1 cellular context compared by ENCODE assay signal in the genomic region with DNA sequence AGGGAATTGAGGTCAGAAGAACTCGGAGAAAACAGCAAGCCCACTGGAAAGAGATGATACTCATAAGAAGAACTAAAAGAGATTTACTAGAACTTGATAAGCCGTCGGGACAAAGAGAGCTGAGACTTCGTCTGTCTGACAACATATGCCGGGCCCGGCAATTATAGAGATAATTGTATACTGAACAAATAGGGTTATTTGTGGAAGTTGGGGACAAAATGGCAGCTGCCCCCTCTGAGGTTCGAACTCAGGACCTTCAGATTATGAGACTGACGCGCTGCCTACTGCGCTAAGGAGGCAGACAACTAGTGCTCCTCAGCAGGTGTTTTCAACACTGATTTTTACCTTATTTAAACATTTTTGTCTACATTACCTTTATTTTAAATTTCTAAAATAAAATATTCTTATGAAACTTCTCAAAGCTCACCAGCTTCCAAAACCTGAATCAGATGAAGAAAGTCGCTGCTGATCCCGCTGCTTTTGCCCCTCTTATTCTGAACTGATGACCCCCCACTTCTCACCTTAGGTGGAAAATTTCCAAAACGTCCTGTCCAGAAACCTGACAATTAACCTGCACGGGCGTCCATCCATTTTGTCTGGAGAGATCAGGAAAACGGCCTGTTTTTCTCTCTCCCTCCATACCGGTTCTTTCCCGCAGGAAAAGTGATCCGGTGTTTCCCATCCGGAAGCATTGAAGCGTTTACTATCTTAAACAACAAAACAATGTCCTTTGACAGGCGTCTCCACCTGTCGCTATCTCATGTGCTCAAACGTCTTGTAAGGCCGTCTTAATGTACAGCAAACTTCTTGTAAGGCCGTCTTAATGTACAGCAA.
TF ChIP-seq lines count a peak whose summit lies in the region.

No MANE protein-coding gene starts in this region.

TF ChIP-seq in HepG2, 621 proteins besides CTCF, POLR2A, EP300 and RAD21 (continued from another document and continues in another):
- TF ChIP-seq, protein P1, sequence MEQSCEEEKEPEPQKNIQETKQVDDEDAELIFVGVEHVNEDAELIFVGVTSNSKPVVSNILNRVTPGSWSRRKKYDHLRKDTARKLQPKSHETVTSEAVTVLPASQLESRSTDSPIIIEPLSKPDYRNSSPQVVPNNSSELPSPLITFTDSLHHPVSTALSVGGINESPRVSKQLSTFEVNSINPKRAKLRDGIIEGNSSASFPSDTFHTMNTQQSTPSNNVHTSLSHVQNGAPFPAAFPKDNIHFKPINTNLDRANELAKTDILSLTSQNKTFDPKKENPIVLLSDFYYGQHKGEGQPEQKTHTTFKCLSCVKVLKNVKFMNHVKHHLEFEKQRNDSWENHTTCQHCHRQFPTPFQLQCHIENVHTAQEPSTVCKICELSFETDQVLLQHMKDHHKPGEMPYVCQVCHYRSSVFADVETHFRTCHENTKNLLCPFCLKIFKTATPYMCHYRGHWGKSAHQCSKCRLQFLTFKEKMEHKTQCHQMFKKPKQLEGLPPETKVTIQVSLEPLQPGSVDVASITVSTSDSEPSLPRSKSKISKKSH (CRISPR knock-in tag; IDR thresholded peaks at IDR 0.05; ENCODE audit: borderline replicate concordance), result no peak
- TF ChIP-seq NCOR1 (IDR thresholded peaks at IDR 0.05; ENCODE audit: borderline replicate concordance, low read length), result peak; percentile 82; the same call in 1 of the 2 replicates
- TF ChIP-seq FOXA1 (IDR thresholded peaks at IDR 0.05), result no peak
- peak; percentile 53; the same call in 1 of the 2 replicates for TF ChIP-seq FOXA1 (CRISPR knock-in tag; IDR thresholded peaks at IDR 0.05)
- peak; percentile 64 for TF ChIP-seq RXRB (CRISPR knock-in tag; IDR thresholded peaks at IDR 0.05; ENCODE audit: borderline replicate concordance)
- TF ChIP-seq, protein P2, sequence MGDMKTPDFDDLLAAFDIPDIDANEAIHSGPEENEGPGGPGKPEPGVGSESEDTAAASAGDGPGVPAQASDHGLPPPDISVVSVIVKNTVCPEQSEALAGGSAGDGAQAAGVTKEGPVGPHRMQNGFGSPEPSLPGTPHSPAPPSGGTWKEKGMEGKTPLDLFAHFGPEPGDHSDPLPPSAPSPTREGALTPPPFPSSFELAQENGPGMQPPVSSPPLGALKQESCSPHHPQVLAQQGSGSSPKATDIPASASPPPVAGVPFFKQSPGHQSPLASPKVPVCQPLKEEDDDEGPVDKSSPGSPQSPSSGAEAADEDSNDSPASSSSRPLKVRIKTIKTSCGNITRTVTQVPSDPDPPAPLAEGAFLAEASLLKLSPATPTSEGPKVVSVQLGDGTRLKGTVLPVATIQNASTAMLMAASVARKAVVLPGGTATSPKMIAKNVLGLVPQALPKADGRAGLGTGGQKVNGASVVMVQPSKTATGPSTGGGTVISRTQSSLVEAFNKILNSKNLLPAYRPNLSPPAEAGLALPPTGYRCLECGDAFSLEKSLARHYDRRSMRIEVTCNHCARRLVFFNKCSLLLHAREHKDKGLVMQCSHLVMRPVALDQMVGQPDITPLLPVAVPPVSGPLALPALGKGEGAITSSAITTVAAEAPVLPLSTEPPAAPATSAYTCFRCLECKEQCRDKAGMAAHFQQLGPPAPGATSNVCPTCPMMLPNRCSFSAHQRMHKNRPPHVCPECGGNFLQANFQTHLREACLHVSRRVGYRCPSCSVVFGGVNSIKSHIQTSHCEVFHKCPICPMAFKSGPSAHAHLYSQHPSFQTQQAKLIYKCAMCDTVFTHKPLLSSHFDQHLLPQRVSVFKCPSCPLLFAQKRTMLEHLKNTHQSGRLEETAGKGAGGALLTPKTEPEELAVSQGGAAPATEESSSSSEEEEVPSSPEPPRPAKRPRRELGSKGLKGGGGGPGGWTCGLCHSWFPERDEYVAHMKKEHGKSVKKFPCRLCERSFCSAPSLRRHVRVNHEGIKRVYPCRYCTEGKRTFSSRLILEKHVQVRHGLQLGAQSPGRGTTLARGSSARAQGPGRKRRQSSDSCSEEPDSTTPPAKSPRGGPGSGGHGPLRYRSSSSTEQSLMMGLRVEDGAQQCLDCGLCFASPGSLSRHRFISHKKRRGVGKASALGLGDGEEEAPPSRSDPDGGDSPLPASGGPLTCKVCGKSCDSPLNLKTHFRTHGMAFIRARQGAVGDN (CRISPR knock-in tag; IDR thresholded peaks at IDR 0.05), result no peak
- TF ChIP-seq LCORL (IDR thresholded peaks at IDR 0.05), result no peak
- TF ChIP-seq LCORL (CRISPR knock-in tag; IDR thresholded peaks at IDR 0.05), result peak; percentile 37; the same call in 1 of the 2 replicates
- 0 out of 2 replicates have a peak, but pooled peaks have one; percentile 36 for TF ChIP-seq HMG20A (CRISPR knock-in tag; IDR thresholded peaks at IDR 0.05; ENCODE audit: borderline replicate concordance)
- TF ChIP-seq ZFP36 (IDR thresholded peaks at IDR 0.05; ENCODE audit: borderline replicate concordance, low read depth, low read length, partially characterized antibody), result no peak
- TF ChIP-seq NFYB (CRISPR knock-in tag; IDR thresholded peaks at IDR 0.05), result no peak
- TF ChIP-seq ZSCAN20 (CRISPR knock-in tag; IDR thresholded peaks at IDR 0.05; ENCODE audit: borderline replicate concordance), result peak; percentile 46; the same call in 1 of the 2 replicates
- TF ChIP-seq POLR2G (IDR thresholded peaks at IDR 0.05; ENCODE audit: low read depth, low read length), result no peak
- TF ChIP-seq TBX2 (CRISPR knock-in tag; IDR thresholded peaks at IDR 0.05; ENCODE audit: borderline replicate concordance), result no peak
- no peak for TF ChIP-seq NFIB (CRISPR knock-in tag; IDR thresholded peaks at IDR 0.05; ENCODE audit: borderline replicate concordance)
- no peak for TF ChIP-seq BHLHE40 (IDR thresholded peaks at IDR 0.05; ENCODE audit: low read length)
- TF ChIP-seq ETV6 (CRISPR knock-in tag; conservative IDR thresholded peaks at IDR 0.05), result no peak
- TF ChIP-seq ATF7 (IDR thresholded peaks at IDR 0.05), result no peak
- no peak for TF ChIP-seq ATF7 (CRISPR knock-in tag; IDR thresholded peaks at IDR 0.05)
- TF ChIP-seq GATA4 (IDR thresholded peaks at IDR 0.05; ENCODE audit: borderline replicate concordance, low read depth), result no peak
- TF ChIP-seq, protein P3, sequence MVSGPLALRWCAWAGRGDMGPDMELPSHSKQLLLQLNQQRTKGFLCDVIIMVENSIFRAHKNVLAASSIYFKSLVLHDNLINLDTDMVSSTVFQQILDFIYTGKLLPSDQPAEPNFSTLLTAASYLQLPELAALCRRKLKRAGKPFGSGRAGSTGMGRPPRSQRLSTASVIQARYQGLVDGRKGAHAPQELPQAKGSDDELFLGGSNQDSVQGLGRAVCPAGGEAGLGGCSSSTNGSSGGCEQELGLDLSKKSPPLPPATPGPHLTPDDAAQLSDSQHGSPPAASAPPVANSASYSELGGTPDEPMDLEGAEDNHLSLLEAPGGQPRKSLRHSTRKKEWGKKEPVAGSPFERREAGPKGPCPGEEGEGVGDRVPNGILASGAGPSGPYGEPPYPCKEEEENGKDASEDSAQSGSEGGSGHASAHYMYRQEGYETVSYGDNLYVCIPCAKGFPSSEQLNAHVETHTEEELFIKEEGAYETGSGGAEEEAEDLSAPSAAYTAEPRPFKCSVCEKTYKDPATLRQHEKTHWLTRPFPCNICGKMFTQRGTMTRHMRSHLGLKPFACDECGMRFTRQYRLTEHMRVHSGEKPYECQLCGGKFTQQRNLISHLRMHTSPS (CRISPR knock-in tag; IDR thresholded peaks at IDR 0.05; ENCODE audit: low read depth), result no peak
- TF ChIP-seq ZFP37 (CRISPR knock-in tag; IDR thresholded peaks at IDR 0.05; ENCODE audit: borderline replicate concordance), result no peak
- TF ChIP-seq PAF1 (CRISPR knock-in tag; IDR thresholded peaks at IDR 0.05), result no peak
- no peak for TF ChIP-seq FOSL1 (CRISPR knock-in tag; IDR thresholded peaks at IDR 0.05; ENCODE audit: borderline replicate concordance)
- TF ChIP-seq NFRKB (IDR thresholded peaks at IDR 0.05), result no peak
- TF ChIP-seq, protein P4, sequence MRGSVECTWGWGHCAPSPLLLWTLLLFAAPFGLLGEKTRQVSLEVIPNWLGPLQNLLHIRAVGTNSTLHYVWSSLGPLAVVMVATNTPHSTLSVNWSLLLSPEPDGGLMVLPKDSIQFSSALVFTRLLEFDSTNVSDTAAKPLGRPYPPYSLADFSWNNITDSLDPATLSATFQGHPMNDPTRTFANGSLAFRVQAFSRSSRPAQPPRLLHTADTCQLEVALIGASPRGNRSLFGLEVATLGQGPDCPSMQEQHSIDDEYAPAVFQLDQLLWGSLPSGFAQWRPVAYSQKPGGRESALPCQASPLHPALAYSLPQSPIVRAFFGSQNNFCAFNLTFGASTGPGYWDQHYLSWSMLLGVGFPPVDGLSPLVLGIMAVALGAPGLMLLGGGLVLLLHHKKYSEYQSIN (CRISPR knock-in tag; IDR thresholded peaks at IDR 0.05; ENCODE audit: borderline replicate concordance), result no peak
- TF ChIP-seq, protein P5, sequence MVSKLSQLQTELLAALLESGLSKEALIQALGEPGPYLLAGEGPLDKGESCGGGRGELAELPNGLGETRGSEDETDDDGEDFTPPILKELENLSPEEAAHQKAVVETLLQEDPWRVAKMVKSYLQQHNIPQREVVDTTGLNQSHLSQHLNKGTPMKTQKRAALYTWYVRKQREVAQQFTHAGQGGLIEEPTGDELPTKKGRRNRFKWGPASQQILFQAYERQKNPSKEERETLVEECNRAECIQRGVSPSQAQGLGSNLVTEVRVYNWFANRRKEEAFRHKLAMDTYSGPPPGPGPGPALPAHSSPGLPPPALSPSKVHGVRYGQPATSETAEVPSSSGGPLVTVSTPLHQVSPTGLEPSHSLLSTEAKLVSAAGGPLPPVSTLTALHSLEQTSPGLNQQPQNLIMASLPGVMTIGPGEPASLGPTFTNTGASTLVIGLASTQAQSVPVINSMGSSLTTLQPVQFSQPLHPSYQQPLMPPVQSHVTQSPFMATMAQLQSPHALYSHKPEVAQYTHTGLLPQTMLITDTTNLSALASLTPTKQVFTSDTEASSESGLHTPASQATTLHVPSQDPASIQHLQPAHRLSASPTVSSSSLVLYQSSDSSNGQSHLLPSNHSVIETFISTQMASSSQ (IDR thresholded peaks at IDR 0.05; ENCODE audit: low read depth), result 0 out of 2 replicates have a peak, but pooled peaks have one; percentile 46
- TF ChIP-seq, protein P5 (CRISPR knock-in tag; IDR thresholded peaks at IDR 0.05; ENCODE audit: borderline replicate concordance), result no peak
- no peak for TF ChIP-seq TEAD2 (CRISPR knock-in tag; IDR thresholded peaks at IDR 0.05)
- TF ChIP-seq, protein P6, sequence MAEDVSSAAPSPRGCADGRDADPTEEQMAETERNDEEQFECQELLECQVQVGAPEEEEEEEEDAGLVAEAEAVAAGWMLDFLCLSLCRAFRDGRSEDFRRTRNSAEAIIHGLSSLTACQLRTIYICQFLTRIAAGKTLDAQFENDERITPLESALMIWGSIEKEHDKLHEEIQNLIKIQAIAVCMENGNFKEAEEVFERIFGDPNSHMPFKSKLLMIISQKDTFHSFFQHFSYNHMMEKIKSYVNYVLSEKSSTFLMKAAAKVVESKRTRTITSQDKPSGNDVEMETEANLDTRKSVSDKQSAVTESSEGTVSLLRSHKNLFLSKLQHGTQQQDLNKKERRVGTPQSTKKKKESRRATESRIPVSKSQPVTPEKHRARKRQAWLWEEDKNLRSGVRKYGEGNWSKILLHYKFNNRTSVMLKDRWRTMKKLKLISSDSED (CRISPR knock-in tag; IDR thresholded peaks at IDR 0.05), result no peak
- TF ChIP-seq FOXP1 (IDR thresholded peaks at IDR 0.05), result no peak
- TF ChIP-seq FOXP1 (CRISPR knock-in tag; IDR thresholded peaks at IDR 0.05), result peak; percentile 36; the same call in 1 of the 2 replicates
- TF ChIP-seq, protein P7, sequence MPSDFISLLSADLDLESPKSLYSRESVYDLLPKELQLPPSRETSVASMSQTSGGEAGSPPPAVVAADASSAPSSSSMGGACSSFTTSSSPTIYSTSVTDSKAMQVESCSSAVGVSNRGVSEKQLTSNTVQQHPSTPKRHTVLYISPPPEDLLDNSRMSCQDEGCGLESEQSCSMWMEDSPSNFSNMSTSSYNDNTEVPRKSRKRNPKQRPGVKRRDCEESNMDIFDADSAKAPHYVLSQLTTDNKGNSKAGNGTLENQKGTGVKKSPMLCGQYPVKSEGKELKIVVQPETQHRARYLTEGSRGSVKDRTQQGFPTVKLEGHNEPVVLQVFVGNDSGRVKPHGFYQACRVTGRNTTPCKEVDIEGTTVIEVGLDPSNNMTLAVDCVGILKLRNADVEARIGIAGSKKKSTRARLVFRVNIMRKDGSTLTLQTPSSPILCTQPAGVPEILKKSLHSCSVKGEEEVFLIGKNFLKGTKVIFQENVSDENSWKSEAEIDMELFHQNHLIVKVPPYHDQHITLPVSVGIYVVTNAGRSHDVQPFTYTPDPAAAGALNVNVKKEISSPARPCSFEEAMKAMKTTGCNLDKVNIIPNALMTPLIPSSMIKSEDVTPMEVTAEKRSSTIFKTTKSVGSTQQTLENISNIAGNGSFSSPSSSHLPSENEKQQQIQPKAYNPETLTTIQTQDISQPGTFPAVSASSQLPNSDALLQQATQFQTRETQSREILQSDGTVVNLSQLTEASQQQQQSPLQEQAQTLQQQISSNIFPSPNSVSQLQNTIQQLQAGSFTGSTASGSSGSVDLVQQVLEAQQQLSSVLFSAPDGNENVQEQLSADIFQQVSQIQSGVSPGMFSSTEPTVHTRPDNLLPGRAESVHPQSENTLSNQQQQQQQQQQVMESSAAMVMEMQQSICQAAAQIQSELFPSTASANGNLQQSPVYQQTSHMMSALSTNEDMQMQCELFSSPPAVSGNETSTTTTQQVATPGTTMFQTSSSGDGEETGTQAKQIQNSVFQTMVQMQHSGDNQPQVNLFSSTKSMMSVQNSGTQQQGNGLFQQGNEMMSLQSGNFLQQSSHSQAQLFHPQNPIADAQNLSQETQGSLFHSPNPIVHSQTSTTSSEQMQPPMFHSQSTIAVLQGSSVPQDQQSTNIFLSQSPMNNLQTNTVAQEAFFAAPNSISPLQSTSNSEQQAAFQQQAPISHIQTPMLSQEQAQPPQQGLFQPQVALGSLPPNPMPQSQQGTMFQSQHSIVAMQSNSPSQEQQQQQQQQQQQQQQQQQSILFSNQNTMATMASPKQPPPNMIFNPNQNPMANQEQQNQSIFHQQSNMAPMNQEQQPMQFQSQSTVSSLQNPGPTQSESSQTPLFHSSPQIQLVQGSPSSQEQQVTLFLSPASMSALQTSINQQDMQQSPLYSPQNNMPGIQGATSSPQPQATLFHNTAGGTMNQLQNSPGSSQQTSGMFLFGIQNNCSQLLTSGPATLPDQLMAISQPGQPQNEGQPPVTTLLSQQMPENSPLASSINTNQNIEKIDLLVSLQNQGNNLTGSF (CRISPR knock-in tag; IDR thresholded peaks at IDR 0.05), result no peak
- no peak for TF ChIP-seq ZNF251 (CRISPR knock-in tag; IDR thresholded peaks at IDR 0.05)
- TF ChIP-seq ZMYM3 (CRISPR knock-in tag; IDR thresholded peaks at IDR 0.05), result peak; percentile 62; the same call in 1 of the 2 replicates
- TF ChIP-seq ZNF225 (CRISPR knock-in tag; IDR thresholded peaks at IDR 0.05), result no peak
- TF ChIP-seq DDIT3 (CRISPR knock-in tag; IDR thresholded peaks at IDR 0.05), result no peak
- no peak for TF ChIP-seq SMARCC2 (IDR thresholded peaks at IDR 0.05)
- no peak for TF ChIP-seq AGO2 (optimal IDR thresholded peaks at IDR 0.05; ENCODE audit: low read depth, low read length)
